ENCODE assay signal across 8 cellular contexts in the genomic region with DNA sequence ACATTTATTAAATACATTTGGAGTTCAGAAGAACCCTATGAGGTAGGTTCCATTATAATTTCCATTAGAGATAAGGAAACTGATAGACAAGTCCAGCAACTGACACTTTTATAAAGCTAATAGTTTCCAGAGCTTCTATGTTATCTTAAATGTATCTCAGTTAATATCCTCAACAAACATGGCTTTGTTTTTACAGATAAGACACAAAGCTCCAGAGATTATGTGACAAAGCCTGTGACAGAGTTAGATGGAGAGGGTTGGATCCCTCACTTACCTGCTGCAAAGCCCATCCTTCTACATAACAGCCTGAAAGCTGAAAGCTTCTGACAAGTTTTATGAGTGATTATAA. TPM values are rescaled to one million over a fixed set of nuclear protein-coding genes. Genes with fewer than 3 reads are reported as not detected.
A peak's percentile ranks its signal among the peaks of the same experiment; 100 is the strongest.
DNase-seq lines count a peak whose midpoint lies in the region; ATAC-seq and TF ChIP-seq lines count a peak whose summit lies in the region.

No MANE protein-coding gene starts in this region.

- H3K9ac ChIP-seq in stomach smooth muscle (ENCODE audit: low read length in 2 of 2): peak overlapping the region; percentile 81 to 90

- CTCF ChIA-PET in HEK293T (lab: Yijun Ruan, JAX): interaction anchor here (0.6 to 1.5 kb wide), 4 partner anchors 13 to 223 kb away, joined by 3 to 4 read pairs (median 4); no protein-coding TSS in a partner anchor

- TF ChIP-seq CTCF in VCaP (conservative IDR thresholded peaks at IDR 0.05): 0 out of 2 replicates have a peak, but pooled peaks have one; percentile 4

- peaks cover 4 to 10% of the 10 kb centered on the region in 2 donors for H3K36me3 ChIP-seq in stomach smooth muscle (ENCODE audit: control insufficient read depth in 2 of 2, insufficient read depth in 2 of 2, low read length in 2 of 2)

- H3K4me3 ChIP-seq in right cardiac atrium (ENCODE audit: low read length) (peak overlapping the region; percentile 90), stomach smooth muscle (ENCODE audit: low read length in 2 of 2) (peak overlapping the region; percentile 88 to 94)

- no peaks in the 10 kb centered on the region for H3K9me3 ChIP-seq in right cardiac atrium (ENCODE audit: control insufficient read depth, low read length)
- no peaks in the 10 kb centered on the region for H3K9me3 ChIP-seq in stomach smooth muscle (ENCODE audit: control insufficient read depth in 2 of 2, low read length in 2 of 2)

- intact Hi-C loops in right cardiac atrium (cut with DNase I): no loop called here

- ATAC-seq in right cardiac atrium (no peak), GM21390 (IDR thresholded peaks at IDR 0.05; ENCODE audit: unreplicated experiment) (no peak)

- H3K27me3 ChIP-seq in right cardiac atrium (ENCODE audit: control insufficient read depth, insufficient read depth): no peaks in the 10 kb centered on the region
- no peaks in the 10 kb centered on the region for H3K27me3 ChIP-seq in stomach smooth muscle (ENCODE audit: control insufficient read depth in 1 of 2, insufficient read depth in 2 of 2, low read length in 2 of 2)

- POLR2A ChIA-PET in HEK293T (lab: Yijun Ruan, JAX): interaction anchor here (1.2 to 2.2 kb wide), 5 partner anchors 8 to 251 kb away, joined by 3 to 8 read pairs (median 4); no protein-coding TSS in a partner anchor

- DNase-seq in NCI-H82 (lab: John Stamatoyannopoulos, UW) (peak; percentile 53), NCI-H82 treated with DMSO at 0.1 percent for 48 hours (lab: John Stamatoyannopoulos, UW; ENCODE audit: unreplicated experiment) (no peak), right cardiac atrium (no peak), HEK293T (ENCODE audit: extremely low spot score) (no peak), SIG-M5 (lab: John Stamatoyannopoulos, UW) (no peak)

- H3K27ac ChIP-seq in VCaP (peak overlapping the region; percentile 80), right cardiac atrium (ENCODE audit: low read length) (no peak overlapping the region), stomach smooth muscle (ENCODE audit: low read length) (peak overlapping the region; percentile 18)

- no peaks in the 10 kb centered on the region for H3K4me1 ChIP-seq in right cardiac atrium (ENCODE audit: control insufficient read depth, insufficient read depth, low read length)
- H3K4me1 ChIP-seq in stomach smooth muscle (ENCODE audit: control insufficient read depth, insufficient read depth, low read length): peaks cover 4% of the 10 kb centered on the region

TF ChIP-seq in HEK293T, 16 proteins besides CTCF, POLR2A, EP300 and RAD21:
- TF ChIP-seq ZNF384 (IDR thresholded peaks at IDR 0.05) (no peak), BHLHE40 (IDR thresholded peaks at IDR 0.05; ENCODE audit: borderline replicate concordance) (no peak), NFRKB (IDR thresholded peaks at IDR 0.05) (no peak), FOXA1 (IDR thresholded peaks at IDR 0.05) (no peak), ELF4 (IDR thresholded peaks at IDR 0.05) (no peak), CTBP1 (IDR thresholded peaks at IDR 0.05; ENCODE audit: borderline replicate concordance) (no peak), FOXM1 (IDR thresholded peaks at IDR 0.05; ENCODE audit: borderline replicate concordance) (no peak), L3MBTL2 (conservative IDR thresholded peaks at IDR 0.05) (no peak), SUZ12 (IDR thresholded peaks at IDR 0.05) (no peak), ARNT (IDR thresholded peaks at IDR 0.05) (no peak)

RNA-seq across cellular contexts. Expression of gene COMMD2, which starts 0.5 kb away (rescaled TPM):
- total RNA-seq in right cardiac atrium: 10 to 100 TPM; 17.0 to 22.2 (median 19.9) TPM
- 7.4 TPM for polyA plus RNA-seq in right cardiac atrium

RNA-seq across cellular contexts. Expression of gene ANKUB1, which starts 39.6 kb away (rescaled TPM):
- not detected for total RNA-seq in right cardiac atrium
- not detected for polyA plus RNA-seq in right cardiac atrium
